2 cellular contexts compared by ENCODE assay signal in the genomic region with DNA sequence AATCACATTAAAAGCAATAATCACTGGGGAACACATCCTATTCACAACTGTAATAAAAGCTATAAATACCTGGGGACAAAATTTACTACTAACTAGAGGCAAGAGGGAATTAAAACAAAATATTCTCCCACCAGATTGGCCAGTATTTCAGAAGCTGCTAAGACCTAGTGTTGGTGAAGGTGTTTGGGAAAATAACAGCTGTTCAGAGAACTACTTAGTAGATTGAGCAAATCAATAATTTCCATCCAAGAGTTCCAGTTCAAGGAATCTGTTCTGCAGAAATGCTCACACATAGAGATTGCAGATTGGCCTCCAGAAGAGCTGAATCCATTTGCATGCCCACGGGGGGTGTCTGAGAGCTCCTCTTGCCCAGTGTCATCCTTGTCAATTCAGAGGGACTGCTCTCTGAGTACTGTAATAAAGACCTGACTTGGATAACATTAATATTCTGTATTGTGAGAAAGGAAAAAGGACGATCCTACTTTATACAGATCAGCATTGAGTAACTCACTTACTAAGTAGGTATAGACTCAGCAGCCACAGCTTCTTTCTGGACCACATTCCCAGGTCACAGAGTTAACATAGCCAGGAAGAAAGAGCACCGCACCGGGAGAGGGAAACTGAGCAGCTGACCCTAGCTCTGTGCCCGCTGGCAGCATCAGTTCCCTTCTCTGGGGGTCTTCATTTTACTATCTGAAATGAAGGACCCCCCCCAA.
TF ChIP-seq lines count a peak whose summit lies in the region.

No MANE protein-coding gene starts in this region.

TF ChIP-seq in GM23338, 12 proteins besides CTCF, POLR2A, EP300 and RAD21 (continues in another document):
- TF ChIP-seq ZNF114 (CRISPR knock-in tag; IDR thresholded peaks at IDR 0.05) (no peak), CREB1 (CRISPR knock-in tag; IDR thresholded peaks at IDR 0.05; ENCODE audit: low read depth) (no peak), NANOG (IDR thresholded peaks at IDR 0.05; ENCODE audit: borderline replicate concordance) (no peak), ZNF331 (CRISPR knock-in tag; IDR thresholded peaks at IDR 0.05; ENCODE audit: low read depth) (no peak), STAT1 (IDR thresholded peaks at IDR 0.05; ENCODE audit: unreplicated experiment) (no peak), EZH2 (IDR thresholded peaks at IDR 0.05; ENCODE audit: low read depth, unreplicated experiment) (no peak), POLR2AphosphoS5 (IDR thresholded peaks at IDR 0.05; ENCODE audit: low read depth) (no peak)
- TF ChIP-seq, protein P1, sequence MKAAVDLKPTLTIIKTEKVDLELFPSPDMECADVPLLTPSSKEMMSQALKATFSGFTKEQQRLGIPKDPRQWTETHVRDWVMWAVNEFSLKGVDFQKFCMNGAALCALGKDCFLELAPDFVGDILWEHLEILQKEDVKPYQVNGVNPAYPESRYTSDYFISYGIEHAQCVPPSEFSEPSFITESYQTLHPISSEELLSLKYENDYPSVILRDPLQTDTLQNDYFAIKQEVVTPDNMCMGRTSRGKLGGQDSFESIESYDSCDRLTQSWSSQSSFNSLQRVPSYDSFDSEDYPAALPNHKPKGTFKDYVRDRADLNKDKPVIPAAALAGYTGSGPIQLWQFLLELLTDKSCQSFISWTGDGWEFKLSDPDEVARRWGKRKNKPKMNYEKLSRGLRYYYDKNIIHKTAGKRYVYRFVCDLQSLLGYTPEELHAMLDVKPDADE (IDR thresholded peaks at IDR 0.05), result no peak
- TF ChIP-seq, protein P2, sequence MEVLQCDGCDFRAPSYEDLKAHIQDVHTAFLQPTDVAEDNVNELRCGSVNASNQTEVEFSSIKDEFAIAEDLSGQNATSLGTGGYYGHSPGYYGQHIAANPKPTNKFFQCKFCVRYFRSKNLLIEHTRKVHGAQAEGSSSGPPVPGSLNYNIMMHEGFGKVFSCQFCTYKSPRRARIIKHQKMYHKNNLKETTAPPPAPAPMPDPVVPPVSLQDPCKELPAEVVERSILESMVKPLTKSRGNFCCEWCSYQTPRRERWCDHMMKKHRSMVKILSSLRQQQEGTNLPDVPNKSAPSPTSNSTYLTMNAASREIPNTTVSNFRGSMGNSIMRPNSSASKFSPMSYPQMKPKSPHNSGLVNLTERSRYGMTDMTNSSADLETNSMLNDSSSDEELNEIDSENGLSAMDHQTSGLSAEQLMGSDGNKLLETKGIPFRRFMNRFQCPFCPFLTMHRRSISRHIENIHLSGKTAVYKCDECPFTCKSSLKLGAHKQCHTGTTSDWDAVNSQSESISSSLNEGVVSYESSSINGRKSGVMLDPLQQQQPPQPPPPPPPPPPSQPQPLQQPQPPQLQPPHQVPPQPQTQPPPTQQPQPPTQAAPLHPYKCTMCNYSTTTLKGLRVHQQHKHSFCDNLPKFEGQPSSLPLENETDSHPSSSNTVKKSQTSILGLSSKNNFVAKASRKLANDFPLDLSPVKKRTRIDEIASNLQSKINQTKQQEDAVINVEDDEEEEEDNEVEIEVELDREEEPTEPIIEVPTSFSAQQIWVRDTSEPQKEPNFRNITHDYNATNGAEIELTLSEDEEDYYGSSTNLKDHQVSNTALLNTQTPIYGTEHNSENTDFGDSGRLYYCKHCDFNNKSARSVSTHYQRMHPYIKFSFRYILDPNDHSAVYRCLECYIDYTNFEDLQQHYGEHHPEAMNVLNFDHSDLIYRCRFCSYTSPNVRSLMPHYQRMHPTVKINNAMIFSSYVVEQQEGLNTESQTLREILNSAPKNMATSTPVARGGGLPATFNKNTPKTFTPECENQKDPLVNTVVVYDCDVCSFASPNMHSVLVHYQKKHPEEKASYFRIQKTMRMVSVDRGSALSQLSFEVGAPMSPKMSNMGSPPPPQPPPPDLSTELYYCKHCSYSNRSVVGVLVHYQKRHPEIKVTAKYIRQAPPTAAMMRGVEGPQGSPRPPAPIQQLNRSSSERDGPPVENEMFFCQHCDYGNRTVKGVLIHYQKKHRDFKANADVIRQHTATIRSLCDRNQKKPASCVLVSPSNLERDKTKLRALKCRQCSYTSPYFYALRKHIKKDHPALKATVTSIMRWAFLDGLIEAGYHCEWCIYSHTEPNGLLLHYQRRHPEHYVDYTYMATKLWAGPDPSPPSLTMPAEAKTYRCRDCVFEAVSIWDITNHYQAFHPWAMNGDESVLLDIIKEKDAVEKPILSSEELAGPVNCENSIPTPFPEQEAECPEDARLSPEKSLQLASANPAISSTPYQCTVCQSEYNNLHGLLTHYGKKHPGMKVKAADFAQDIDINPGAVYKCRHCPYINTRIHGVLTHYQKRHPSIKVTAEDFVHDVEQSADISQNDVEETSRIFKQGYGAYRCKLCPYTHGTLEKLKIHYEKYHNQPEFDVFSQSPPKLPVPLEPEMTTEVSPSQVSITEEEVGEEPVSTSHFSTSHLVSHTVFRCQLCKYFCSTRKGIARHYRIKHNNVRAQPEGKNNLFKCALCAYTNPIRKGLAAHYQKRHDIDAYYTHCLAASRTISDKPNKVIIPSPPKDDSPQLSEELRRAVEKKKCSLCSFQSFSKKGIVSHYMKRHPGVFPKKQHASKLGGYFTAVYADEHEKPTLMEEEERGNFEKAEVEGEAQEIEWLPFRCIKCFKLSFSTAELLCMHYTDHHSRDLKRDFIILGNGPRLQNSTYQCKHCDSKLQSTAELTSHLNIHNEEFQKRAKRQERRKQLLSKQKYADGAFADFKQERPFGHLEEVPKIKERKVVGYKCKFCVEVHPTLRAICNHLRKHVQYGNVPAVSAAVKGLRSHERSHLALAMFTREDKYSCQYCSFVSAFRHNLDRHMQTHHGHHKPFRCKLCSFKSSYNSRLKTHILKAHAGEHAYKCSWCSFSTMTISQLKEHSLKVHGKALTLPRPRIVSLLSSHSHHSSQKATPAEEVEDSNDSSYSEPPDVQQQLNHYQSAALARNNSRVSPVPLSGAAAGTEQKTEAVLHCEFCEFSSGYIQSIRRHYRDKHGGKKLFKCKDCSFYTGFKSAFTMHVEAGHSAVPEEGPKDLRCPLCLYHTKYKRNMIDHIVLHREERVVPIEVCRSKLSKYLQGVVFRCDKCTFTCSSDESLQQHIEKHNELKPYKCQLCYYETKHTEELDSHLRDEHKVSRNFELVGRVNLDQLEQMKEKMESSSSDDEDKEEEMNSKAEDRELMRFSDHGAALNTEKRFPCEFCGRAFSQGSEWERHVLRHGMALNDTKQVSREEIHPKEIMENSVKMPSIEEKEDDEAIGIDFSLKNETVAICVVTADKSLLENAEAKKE (CRISPR knock-in tag; IDR thresholded peaks at IDR 0.05), result no peak

TF ChIP-seq in GM12891, 5 proteins besides CTCF, POLR2A, EP300 and RAD21:
- TF ChIP-seq POU2F2 (IDR thresholded peaks at IDR 0.05; ENCODE audit: low read depth, low read length), result no peak
- TF ChIP-seq TAF1 (IDR thresholded peaks at IDR 0.05; ENCODE audit: low read depth, low read length), result no peak
- no peak for TF ChIP-seq PAX5 (IDR thresholded peaks at IDR 0.05; ENCODE audit: insufficient read depth, low read length, severe bottlenecking)
- no peak for TF ChIP-seq POLR2AphosphoS5 (IDR thresholded peaks at IDR 0.05; ENCODE audit: low read depth, low read length)
- TF ChIP-seq SPI1 (IDR thresholded peaks at IDR 0.05; ENCODE audit: low read depth, low read length), result no peak
